ENCODE assay signal across 27 cellular contexts in genomic region chr10:128254486-128254885, GRCh38.
DNase-seq lines count a peak whose midpoint lies in the region; ATAC-seq and TF ChIP-seq lines count a peak whose summit lies in the region.
"Had no signal": no experiment of that assay in that cellular context is flagged by ENCODE, and none has a peak within 500 bp of the region (broad histone marks: within the 10 kb centered on the region; RNA-seq: fewer than 3 reads in every experiment).

No MANE protein-coding gene starts in this region.

- no TSS peak for BruUV-seq in mammary epithelial cell (replicated peaks; lab: Mats Ljungman, UMichigan)

- no peaks in the 10 kb centered on the region for H3K27me3 ChIP-seq in mammary epithelial cell (ENCODE audit: insufficient read depth, low read length)
- H3K27me3 ChIP-seq: MG63, Peyer's patch, SJCRH30, testis had no signal

- no peak overlapping the region for H3K27ac ChIP-seq in mammary epithelial cell (ENCODE audit: insufficient read depth, low read depth, low read length)
- H3K27ac ChIP-seq: dorsolateral prefrontal cortex, heart left ventricle, Peyer's patch, SJCRH30, testis had no signal

- no peak overlapping the region for H3K4me3 ChIP-seq in mammary epithelial cell (replicated peaks in 1 of 3; ENCODE audit: insufficient read depth in 1 of 3, low read depth in 2 of 3, low read length in 3 of 3)
- H3K4me3 ChIP-seq: dorsolateral prefrontal cortex, HAP-1, heart left ventricle, MG63, Peyer's patch, SJCRH30, testis had no signal

- no peak overlapping the region for H3K4me2 ChIP-seq in mammary epithelial cell (ENCODE audit: insufficient read depth, low read depth, low read length)

- TF ChIP-seq CTCF in mammary epithelial cell (conservative IDR thresholded peaks at IDR 0.05 in 1 of 2, IDR thresholded peaks at IDR 0.05 in 1 of 2; ENCODE audit: extremely low read depth in 1 of 2, insufficient read depth in 1 of 2, low read depth in 1 of 2, low read length in 2 of 2), result no peak

- H3K4me3 Mint-ChIP-seq in stimulated activated naive CD8-positive, alpha-beta T cell treated with anti-CD3 and anti-CD28 coated beads, Interleukin-15, amount 100 ng/mL, for 72 hours, result no peak overlapping the region
- H3K4me3 Mint-ChIP-seq: activated naive CD4-positive, alpha-beta T cell treated with anti-CD3 and anti-CD28 coated beads, Interleukin-2, amount 50 U/mL, for 24 hours; WTC11 had no signal

- H3K79me2 ChIP-seq in mammary epithelial cell (ENCODE audit: insufficient read depth, low read length), result no peaks in the 10 kb centered on the region

- intact Hi-C loops in mammary epithelial cell (cut with micrococcal nuclease), result no loop called here

- H3K9ac ChIP-seq in mammary epithelial cell (ENCODE audit: insufficient read depth, low read length), result no peak overlapping the region

- H3K4me1 Mint-ChIP-seq in stimulated activated naive CD8-positive, alpha-beta T cell treated with anti-CD3 and anti-CD28 coated beads, Interleukin-15, amount 100 ng/mL, for 72 hours, result peaks cover 13% of the 10 kb centered on the region
- H3K4me1 Mint-ChIP-seq: activated naive CD4-positive, alpha-beta T cell treated with anti-CD3 and anti-CD28 coated beads, Interleukin-2, amount 50 U/mL, for 24 hours had no signal

- H3K27ac Mint-ChIP-seq in stimulated activated naive CD8-positive, alpha-beta T cell treated with anti-CD3 and anti-CD28 coated beads, Interleukin-15, amount 100 ng/mL, for 72 hours, result no peak overlapping the region
- H3K27ac Mint-ChIP-seq: activated naive CD4-positive, alpha-beta T cell treated with anti-CD3 and anti-CD28 coated beads, Interleukin-2, amount 50 U/mL, for 24 hours; progenitor cell of endocrine pancreas; WTC11 had no signal

- WGBS in mammary epithelial cell (ENCODE audit: low coverage, missing lambda C conversion rate), result 66% methylated on average over 2 of the region's 2 CpGs

- peaks cover 24% of the 10 kb centered on the region for H3K27me3 Mint-ChIP-seq in stimulated activated naive CD8-positive, alpha-beta T cell treated with anti-CD3 and anti-CD28 coated beads, Interleukin-15, amount 100 ng/mL, for 72 hours

- dilution Hi-C loops in mammary epithelial cell (cut with HindIII; ENCODE audit: low sequenced_read_pairs), result no loop called here

- no peak for DNase-seq in stimulated activated naive CD8-positive, alpha-beta T cell treated with anti-CD3 and anti-CD28 coated beads, Interleukin-15, Interleukin-2, amounts not matched to agents 100 U/mL and 50 U/mL, for 24 hours
- no peak for DNase-seq in stimulated activated naive CD8-positive, alpha-beta T cell treated with anti-CD3 and anti-CD28 coated beads, Interleukin-15, amount 100 ng/mL, for 72 hours
- DNase-seq in mammary epithelial cell, result peak; percentile 15
- peak; percentile 20 for DNase-seq in iris pigment epithelial cell (ENCODE audit: low read depth)
- no peak for DNase-seq in NCI-H526 (lab: John Stamatoyannopoulos, UW)
- DNase-seq in NCI-H510A treated with DMSO at 0.1 percent for 48 hours (lab: John Stamatoyannopoulos, UW), result no peak
- no peak for DNase-seq in activated CD4-positive, CD25-positive, alpha-beta regulatory T cell treated with anti-CD3 and anti-CD28 coated beads, Interleukin-2, amount 50 U/mL, for 72 hours
- DNase-seq: AML-193; aorta; caudate nucleus; dorsolateral prefrontal cortex; heart left ventricle; kidney glomerular epithelial cell; MG63; NCI-H1417; NCI-H2081 treated with DMSO at 0.1 percent for 48 hours; NCI-H226; NCI-H748 treated with DMSO at 0.1 percent for 48 hours; Peyer's patch; SJCRH30; stimulated activated naive CD4-positive, alpha-beta T cell; testis had no signal

- no peaks in the 10 kb centered on the region for H3K9me3 ChIP-seq in mammary epithelial cell (replicated peaks; ENCODE audit: insufficient read depth, low read length)
- H3K9me3 ChIP-seq: HAP-1, heart left ventricle, MG63, Peyer's patch, SJCRH30, testis had no signal

- peak; percentile 36 for ATAC-seq in stimulated activated naive CD8-positive, alpha-beta T cell treated with anti-CD3 and anti-CD28 coated beads, Interleukin-15, Interleukin-2, amounts not matched to agents 100 U/mL and 50 U/mL, for 24 hours
- ATAC-seq in stimulated activated naive CD8-positive, alpha-beta T cell treated with anti-CD3 and anti-CD28 coated beads, Interleukin-15, amount 100 ng/mL, for 72 hours, result no peak
- no peak for ATAC-seq in HG02973 (IDR thresholded peaks at IDR 0.05; ENCODE audit: unreplicated experiment)
- ATAC-seq: heart left ventricle, WTC11 had no signal

- CTCF ChIA-PET in mammary epithelial cell (lab: Charles Lee; ENCODE audit: low non-redundant PET), result no interaction called here

- no peaks in the 10 kb centered on the region for H3K9me3 Mint-ChIP-seq in stimulated activated naive CD8-positive, alpha-beta T cell treated with anti-CD3 and anti-CD28 coated beads, Interleukin-15, amount 100 ng/mL, for 72 hours
- H3K9me3 Mint-ChIP-seq: activated naive CD4-positive, alpha-beta T cell treated with anti-CD3 and anti-CD28 coated beads, Interleukin-2, amount 50 U/mL, for 24 hours had no signal

- H4K20me1 ChIP-seq in mammary epithelial cell (ENCODE audit: insufficient read depth, low read length), result no peaks in the 10 kb centered on the region

- in situ Hi-C loops in mammary epithelial cell (cut with MboI; ENCODE audit: low sequenced_read_pairs in 2 of 2), result loop anchor here in 1 of 2 donors (25.0 kb wide), 1 partner anchor 408 kb away; no protein-coding TSS in a partner anchor

- H2AFZ ChIP-seq in mammary epithelial cell (ENCODE audit: low read depth, low read length), result no peak overlapping the region

- no peaks in the 10 kb centered on the region for H3K36me3 ChIP-seq in mammary epithelial cell (ENCODE audit: insufficient read depth, low read length)
- H3K36me3 ChIP-seq: HAP-1, heart left ventricle, MG63, Peyer's patch, SJCRH30 had no signal

- H3K4me1 ChIP-seq in mammary epithelial cell (ENCODE audit: insufficient read depth, low read length), result no peaks in the 10 kb centered on the region
- H3K4me1 ChIP-seq: HAP-1, heart left ventricle, Peyer's patch, SJCRH30, testis had no signal

Comparison
In these comparisons a context has a peak if more than half of its experiments do, and no peak if none do; other contexts are left out.
1. DNase-seq: peak in mammary epithelial cell (single experiment) and iris pigment epithelial cell (single experiment); none in stimulated activated naive CD8-positive, alpha-beta T cell treated with anti-CD3 and anti-CD28 coated beads, Interleukin-15, Interleukin-2, amounts not matched to agents 100 U/mL and 50 U/mL, for 24 hours (single experiment), stimulated activated naive CD8-positive, alpha-beta T cell treated with anti-CD3 and anti-CD28 coated beads, Interleukin-15, amount 100 ng/mL, for 72 hours (0 of 2), NCI-H526 (0 of 2), NCI-H510A treated with DMSO at 0.1 percent for 48 hours (single experiment) and activated CD4-positive, CD25-positive, alpha-beta regulatory T cell treated with anti-CD3 and anti-CD28 coated beads, Interleukin-2, amount 50 U/mL, for 72 hours (single experiment).